In the genomic region with DNA sequence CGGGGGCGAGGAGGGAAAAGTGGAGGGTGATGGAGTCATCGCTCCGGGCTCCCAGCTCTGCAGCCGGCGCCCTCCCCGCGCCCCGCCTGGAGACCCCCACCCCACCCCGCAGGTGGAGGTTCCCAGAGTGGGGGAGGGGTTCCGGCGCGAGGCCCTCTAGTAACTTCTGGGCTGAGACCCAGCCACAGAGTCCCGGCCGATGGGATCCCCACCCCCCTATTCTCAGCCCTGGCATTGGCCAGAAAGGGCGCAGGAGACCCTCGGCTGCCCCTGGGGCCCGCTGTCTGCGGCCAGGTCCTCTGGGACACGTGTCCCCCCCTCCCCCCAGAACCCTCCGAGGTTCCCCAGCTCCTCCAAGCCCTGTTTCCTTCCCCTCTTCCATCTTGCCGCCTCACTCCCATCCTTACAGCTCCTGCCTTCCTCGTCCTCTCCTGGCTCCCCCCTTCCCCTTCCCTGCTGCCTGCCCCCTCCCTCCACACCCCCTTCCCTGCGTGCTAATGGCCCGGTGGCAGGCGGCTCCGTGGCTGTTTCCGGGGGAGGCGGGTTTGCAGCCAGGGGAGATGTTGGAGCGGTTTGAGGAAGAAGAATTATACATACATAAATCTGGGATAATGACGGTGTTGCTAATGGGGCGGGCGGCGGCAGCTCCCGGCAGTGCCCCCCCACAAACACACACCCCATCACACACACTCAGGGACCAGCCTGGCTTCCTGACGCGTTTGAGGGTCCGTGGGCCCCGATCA, we compare ENCODE assay signal across 8 cellular contexts. TPM values are rescaled to one million over a fixed set of nuclear protein-coding genes. Genes with fewer than 3 reads are reported as not detected.
DNase-seq lines count a peak whose midpoint lies in the region; ATAC-seq and TF ChIP-seq lines count a peak whose summit lies in the region.
"Not testable (repeated sequence)": the region's sequence is repeated elsewhere in the genome, so short reads cannot be mapped to it uniquely, and the experiment has no call there.

No MANE protein-coding gene starts in this region.

- DNase-seq in COR-L47 (lab: John Stamatoyannopoulos, UW) = peak; percentile 27
- peak in 1 of 2 experiments; percentile 14 for DNase-seq in PC-9
- DNase-seq in activated T-cell treated with anti-CD3 and anti-CD28 coated beads, Interleukin-2, amount 50 U/mL, for 4 hours = peak; percentile 14
- DNase-seq in dermis blood vessel endothelial cell = peak; percentile 17
- DNase-seq in occipital lobe (lab: John Stamatoyannopoulos, UW) = peak; percentile 40

- peak overlapping the region; percentile 71 for H3K4me2 ChIP-seq in Loucy (ENCODE audit: low read depth, low read length, poor library complexity, severe bottlenecking)
- H3K4me2 ChIP-seq in PC-9 = peak overlapping the region; percentile 96

- H3K4me3 Mint-ChIP-seq in activated T-cell treated with anti-CD3 and anti-CD28 coated beads, Interleukin-2, amount 50 U/mL, for 4 hours = peak overlapping the region; percentile 67

- not testable (repeated sequence) for BruUV-seq in PC-9 (replicated peaks; lab: Mats Ljungman, UMichigan)

- H3K36me3 ChIP-seq in Loucy (ENCODE audit: insufficient read depth, low read length); PC-9 (ENCODE audit: low read depth); iPS-18a (ENCODE audit: control insufficient read depth, low read depth, low read length); stomach smooth muscle (ENCODE audit: control insufficient read depth in 2 of 2, insufficient read depth in 2 of 2, low read length in 2 of 2): not testable (repeated sequence)

- ATAC-seq in activated T-cell treated with anti-CD3 and anti-CD28 coated beads, Interleukin-2, amount 50 U/mL, for 4 hours = peak; percentile 52 to 53

- H3K27me3 ChIP-seq in Loucy (ENCODE audit: insufficient read depth, low read length, poor library complexity, severe bottlenecking); PC-9 (ENCODE audit: insufficient read depth, low read depth); iPS-18a (ENCODE audit: control insufficient read depth, insufficient read depth, low read length); stomach smooth muscle (ENCODE audit: control insufficient read depth in 1 of 2, insufficient read depth in 2 of 2, low read length in 2 of 2): not testable (repeated sequence)

- not testable (repeated sequence) for H3K9me3 Mint-ChIP-seq in activated T-cell treated with anti-CD3 and anti-CD28 coated beads, Interleukin-2, amount 50 U/mL, for 4 hours

- H3K27ac ChIP-seq in PC-9; stomach smooth muscle (ENCODE audit: low read length): not testable (repeated sequence)
- H3K27ac ChIP-seq in iPS-18a (ENCODE audit: low read length) = peak overlapping the region; percentile 35

- H2AFZ ChIP-seq in Loucy (ENCODE audit: low read length) (peak overlapping the region; percentile 67; the same call in 1 of the 2 replicates), PC-9 (peak overlapping the region; percentile 88)

- POLR2A ChIA-PET in PC-9 (lab: Charles Lee; ENCODE audit: unreplicated experiment) = not testable (repeated sequence)

- not testable (repeated sequence) for H4K20me1 ChIP-seq in Loucy (ENCODE audit: insufficient read depth, low read length, poor library complexity, severe bottlenecking); PC-9 (ENCODE audit: insufficient read depth)

- H3K79me2 ChIP-seq in Loucy (ENCODE audit: insufficient read depth, low read length); PC-9 (ENCODE audit: low read depth): not testable (repeated sequence)

- not testable (repeated sequence) for H3K4me1 Mint-ChIP-seq in activated T-cell treated with anti-CD3 and anti-CD28 coated beads, Interleukin-2, amount 50 U/mL, for 4 hours (ENCODE audit: low read depth)

- not testable (repeated sequence) for H3K36me3 Mint-ChIP-seq in activated T-cell treated with anti-CD3 and anti-CD28 coated beads, Interleukin-2, amount 50 U/mL, for 4 hours (ENCODE audit: insufficient read depth)

- CTCF ChIA-PET in PC-9 (lab: Charles Lee) = not testable (repeated sequence)

- H3K9ac ChIP-seq in Loucy (ENCODE audit: low read depth, low read length, poor library complexity, severe bottlenecking) (peak overlapping the region; percentile 98), iPS-18a (ENCODE audit: low read length) (peak overlapping the region; percentile 73), stomach smooth muscle (ENCODE audit: low read length in 2 of 2) (peak overlapping the region; percentile 38 to 51)

- not testable (repeated sequence) for H3K4me1 ChIP-seq in Loucy (ENCODE audit: insufficient read depth, low read length, poor library complexity, severe bottlenecking); PC-9 (replicated peaks; ENCODE audit: insufficient read depth); iPS-18a (ENCODE audit: control insufficient read depth, low read depth, low read length); stomach smooth muscle (ENCODE audit: control insufficient read depth, insufficient read depth, low read length)

- TF ChIP-seq CTCF in Loucy (conservative IDR thresholded peaks at IDR 0.05; ENCODE audit: low read length); PC-9 (conservative IDR thresholded peaks at IDR 0.05): not testable (repeated sequence)

- H3F3A ChIP-seq in Loucy (ENCODE audit: low read depth); PC-9 (ENCODE audit: insufficient read depth, low read depth): not testable (repeated sequence)

- not testable (repeated sequence) for H3K9me3 ChIP-seq in Loucy (ENCODE audit: insufficient read depth, low read depth, low read length); PC-9 (ENCODE audit: insufficient read depth, low read depth); iPS-18a (ENCODE audit: control insufficient read depth, low read depth, low read length); stomach smooth muscle (ENCODE audit: control insufficient read depth in 2 of 2, low read length in 2 of 2)

- H3K4me3 ChIP-seq in Loucy (ENCODE audit: low read length, poor library complexity, severe bottlenecking) (peak overlapping the region; percentile 76), PC-9 (peak overlapping the region; percentile 74), iPS-18a (ENCODE audit: low read length) (peak overlapping the region; percentile 60), stomach smooth muscle (ENCODE audit: low read length in 2 of 2) (peak overlapping the region; percentile 57 to 70)

- intact Hi-C loops in PC-9 (cut with micrococcal nuclease; ENCODE audit: unreplicated experiment) = not testable (repeated sequence)

- H3K9me2 ChIP-seq in Loucy (replicated peaks; ENCODE audit: low read depth, low read length); PC-9 (ENCODE audit: insufficient read depth): not testable (repeated sequence)

- not testable (repeated sequence) for H3K27me3 Mint-ChIP-seq in activated T-cell treated with anti-CD3 and anti-CD28 coated beads, Interleukin-2, amount 50 U/mL, for 4 hours (ENCODE audit: low read depth)

RNA-seq across cellular contexts. Expression of gene ADGRL1, which starts 43.2 kb away (rescaled TPM):
- total RNA-seq in PC-9 (2021) = 28.5 and 31.5 TPM in 2 replicates
- total RNA-seq in activated T-cell treated with anti-CD3 and anti-CD28 coated beads, Interleukin-2, amount 50 U/mL, for 4 hours = 10 to 100 TPM; 22.2 to 30.2 (median 23.6) TPM
- 5.1 and 6.3 TPM in 2 replicates for total RNA-seq in dermis blood vessel endothelial cell
- total RNA-seq in occipital lobe = 47.9 TPM

Comparison
In these comparisons a context has a peak if more than half of its experiments do, and no peak if none do; other contexts are left out.
1. H3K9ac ChIP-seq: peak in every context shown above with its lines; median percentile 98 in Loucy; 73 in iPS-18a; 44 in stomach smooth muscle.